ENCODE assay signal across 8 cellular contexts in the genomic region with DNA sequence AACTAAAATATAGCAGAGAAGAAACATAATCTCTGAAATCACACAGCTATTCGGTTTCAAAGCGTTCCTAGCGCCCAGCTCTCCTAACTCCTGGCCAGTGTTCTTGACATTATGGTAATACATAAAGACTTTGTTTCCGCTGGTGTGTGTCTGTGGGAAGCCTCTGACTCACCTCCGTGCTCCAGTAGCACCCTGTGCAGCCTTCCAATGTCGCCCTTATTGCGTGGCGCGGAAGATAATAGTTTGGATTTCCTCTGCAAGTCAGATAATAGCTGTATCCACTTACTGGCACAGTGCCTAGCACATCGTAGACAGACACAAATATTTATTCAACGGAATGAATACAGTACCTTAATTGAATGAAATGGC. TPM values are rescaled to one million over a fixed set of nuclear protein-coding genes. Genes with fewer than 3 reads are reported as not detected.
A peak's percentile ranks its signal among the peaks of the same experiment; 100 is the strongest.
DNase-seq lines count a peak whose midpoint lies in the region; ATAC-seq and TF ChIP-seq lines count a peak whose summit lies in the region.

No MANE protein-coding gene starts in this region.

- intact Hi-C loops in psoas muscle (cut with DNase I) = loop anchor here in 1 of 2 donors (5.0 kb wide), 1 partner anchor 146 kb away; the partner anchor contains the start of gene ZNF33B

- ATAC-seq in GM18867 (IDR thresholded peaks at IDR 0.05; ENCODE audit: unreplicated experiment) (peak; percentile 1), gastroesophageal sphincter (no peak), psoas muscle (peak in 3 of 4 donors; percentile 31 to 54 (median 42)), GM21737 (IDR thresholded peaks at IDR 0.05; ENCODE audit: unreplicated experiment) (no peak), GM21367 (IDR thresholded peaks at IDR 0.05; ENCODE audit: unreplicated experiment) (no peak)
- peak in 1 of 2 donors; percentile 32 for ATAC-seq in activated T-cell treated with anti-CD3 and anti-CD28 coated beads, Interleukin-2, amount 50 U/mL, for 4 hours

- peaks cover 13% of the 10 kb centered on the region for H3K36me3 ChIP-seq in ACC112 (ENCODE audit: insufficient read depth, low read length)
- H3K36me3 ChIP-seq in gastroesophageal sphincter = peaks cover 5 to 39% of the 10 kb centered on the region in 2 donors
- peaks cover 15 to 42% of the 10 kb centered on the region in 2 donors for H3K36me3 ChIP-seq in psoas muscle (ENCODE audit: insufficient read depth in 1 of 2, low read depth in 1 of 2)

- TF ChIP-seq EP300 in gastroesophageal sphincter (IDR thresholded peaks at IDR 0.05) = no peak

- H3K4me3 ChIP-seq in ACC112 (ENCODE audit: low read depth, low read length) (peak overlapping the region; percentile 85), gastroesophageal sphincter (peak overlapping the region; percentile 74 to 77), psoas muscle (peak overlapping the region; percentile 85)

- DNase-seq in NCI-H146 (lab: John Stamatoyannopoulos, UW) (peak; percentile 85), psoas muscle (peak in 1 of 2 donors; percentile 48)
- DNase-seq in activated T-cell treated with anti-CD3 and anti-CD28 coated beads, Interleukin-2, amount 50 U/mL, for 4 hours = peak; percentile 27

- 0 to 1% methylated on average over 10 to 11 of the region's 11 CpGs for WGBS in gastroesophageal sphincter (ENCODE audit: low coverage in 1 of 2), 2 donors
- 0 to 1% (median 1%) methylated on average over 11 of the region's 11 CpGs for WGBS in psoas muscle, 3 donors

- no peak for TF ChIP-seq POLR2A in gastroesophageal sphincter (IDR thresholded peaks at IDR 0.05)

- peak overlapping the region; percentile 84 for H2AFZ ChIP-seq in ACC112 (ENCODE audit: low read length, unreplicated experiment)

- H3K9me3 ChIP-seq in gastroesophageal sphincter (no peaks in the 10 kb centered on the region), psoas muscle (no peaks in the 10 kb centered on the region)

- H3K4me1 ChIP-seq in ACC112 (ENCODE audit: control insufficient read depth, insufficient read depth, low read length, unreplicated experiment) = peaks cover 8% of the 10 kb centered on the region
- peaks cover 0 to 21% (median 4%) of the 10 kb centered on the region in 3 donors for H3K4me1 ChIP-seq in gastroesophageal sphincter
- peaks cover 9% of the 10 kb centered on the region for H3K4me1 ChIP-seq in psoas muscle

- peaks cover 25% of the 10 kb centered on the region for H3K4me1 Mint-ChIP-seq in activated T-cell treated with anti-CD3 and anti-CD28 coated beads, Interleukin-2, amount 50 U/mL, for 4 hours (ENCODE audit: low read depth)

- H3K27ac ChIP-seq in ACC112 (ENCODE audit: low read depth, low read length) = peak overlapping the region; percentile 80
- peak overlapping the region; percentile 82 to 96 (median 93) for H3K27ac ChIP-seq in gastroesophageal sphincter
- peak overlapping the region; percentile 90 for H3K27ac ChIP-seq in psoas muscle

- peaks cover 20% of the 10 kb centered on the region for H3K36me3 Mint-ChIP-seq in activated T-cell treated with anti-CD3 and anti-CD28 coated beads, Interleukin-2, amount 50 U/mL, for 4 hours (ENCODE audit: insufficient read depth)

- TF ChIP-seq CTCF in gastroesophageal sphincter (IDR thresholded peaks at IDR 0.05) = no peak
- TF ChIP-seq CTCF in psoas muscle (IDR thresholded peaks at IDR 0.05) = no peak

- no peaks in the 10 kb centered on the region for H3K9me3 Mint-ChIP-seq in activated T-cell treated with anti-CD3 and anti-CD28 coated beads, Interleukin-2, amount 50 U/mL, for 4 hours

- peak overlapping the region; percentile 100 for H3K4me3 Mint-ChIP-seq in activated T-cell treated with anti-CD3 and anti-CD28 coated beads, Interleukin-2, amount 50 U/mL, for 4 hours

- H3K27me3 ChIP-seq in ACC112 (ENCODE audit: insufficient read depth, low read length) (no peaks in the 10 kb centered on the region), gastroesophageal sphincter (no peaks in the 10 kb centered on the region), psoas muscle (ENCODE audit: insufficient read depth in 3 of 3, low read length in 2 of 3) (peaks cover 0 to 3% (median 0%) of the 10 kb centered on the region in 3 donors)

- peaks cover 3% of the 10 kb centered on the region for H3K27me3 Mint-ChIP-seq in activated T-cell treated with anti-CD3 and anti-CD28 coated beads, Interleukin-2, amount 50 U/mL, for 4 hours (ENCODE audit: low read depth)

- peaks cover 27% of the 10 kb centered on the region for H3K79me2 ChIP-seq in ACC112 (ENCODE audit: control insufficient read depth, insufficient read depth, low read length, unreplicated experiment)

RNA-seq across cellular contexts. Expression of gene BMS1, which starts 0.6 kb away (rescaled TPM):
- total RNA-seq in activated T-cell treated with anti-CD3 and anti-CD28 coated beads, Interleukin-2, amount 50 U/mL, for 4 hours = 10 to 100 TPM; 57.3 to 64.4 (median 58.6) TPM
- total RNA-seq in gastroesophageal sphincter = 10 to 100 TPM; 15.5 to 18.8 (median 18.3) TPM
- total RNA-seq in psoas muscle = 10 to 100 TPM; 13.6 to 27.1 (median 22.2) TPM
- polyA plus RNA-seq in psoas muscle = 10 to 100 TPM; 13.1 to 30.2 (median 28.5) TPM

Comparison
In these comparisons a context has a peak if more than half of its experiments do, and no peak if none do; other contexts are left out.
1. ATAC-seq: peak in GM18867 (single experiment) and psoas muscle (3 of 4); none in gastroesophageal sphincter (single experiment), GM21737 (single experiment) and GM21367 (single experiment).
2. Peak in every context shown above with its lines, with median percentiles within 50 percentile points of each other: H3K27ac ChIP-seq and H3K4me3 ChIP-seq.